Comparison of ENCODE assay signal across 17 cellular contexts in genomic region chr1:179023946-179024345, GRCh38. TPM values are rescaled to one million over a fixed set of nuclear protein-coding genes. Genes with fewer than 3 reads are reported as not detected.
DNase-seq lines count a peak whose midpoint lies in the region; ATAC-seq, FAIRE-seq and TF ChIP-seq lines count a peak whose summit lies in the region.
"Had no signal": no experiment of that assay in that cellular context is flagged by ENCODE, and none has a peak within 500 bp of the region (broad histone marks: within the 10 kb centered on the region; RNA-seq: fewer than 3 reads in every experiment).

No MANE protein-coding gene starts in this region.

- H3K4me1 Mint-ChIP-seq in CD4-positive, alpha-beta T cell (ENCODE audit: low read depth): peaks cover 34% of the 10 kb centered on the region
- peaks cover 36% of the 10 kb centered on the region for H3K4me1 Mint-ChIP-seq in neural progenitor cell

- POLR2A ChIA-PET in CD4-positive, alpha-beta T cell (lab: Charles Lee): interaction anchor here (0.9 kb wide), 1 partner anchor 57 kb away, joined by 3 read pairs; the partner anchor contains the start of gene TOR3A
- POLR2A ChIA-PET in K562 (lab: Yijun Ruan, JAX): interaction anchor here (0.6 to 1.9 kb wide), 6 partner anchors 10 to 1178 kb away, joined by 3 to 6 read pairs (median 4); no protein-coding TSS in a partner anchor

- peaks cover 24% of the 10 kb centered on the region for H3F3A ChIP-seq in neural progenitor cell (ENCODE audit: low read depth)

- no peaks in the 10 kb centered on the region for H3K9me1 ChIP-seq in K562 (ENCODE audit: control insufficient read depth, insufficient read depth, low read length)

- TF ChIP-seq POLR2A in K562 (conservative IDR thresholded peaks at IDR 0.05): no peak

- WGBS in K562 (ENCODE audit: insufficient coverage, low coverage, missing lambda C conversion rate): 53% methylated on average over 6 of the region's 6 CpGs

- H3K9ac ChIP-seq in BLaER1 (no peak overlapping the region), K562 (ENCODE audit: insufficient read depth in 1 of 2, low read depth in 2 of 2, low read length in 2 of 2) (peak overlapping the region in 1 of 2 experiments; percentile 15; a peak in 1 of 4 replicates), neural progenitor cell (no peak overlapping the region)
- H3K9ac ChIP-seq: KMS-11 had no signal

- H3K4me3 ChIP-seq in BLaER1 (no peak overlapping the region), K562 (no peak overlapping the region), neural progenitor cell (no peak overlapping the region)

- no peak overlapping the region for H3K27ac Mint-ChIP-seq in CD4-positive, alpha-beta T cell
- no peak overlapping the region for H3K27ac Mint-ChIP-seq in neural progenitor cell
- H3K27ac Mint-ChIP-seq: HFFc6 had no signal

- peak overlapping the region; percentile 88 for H3K4me3 Mint-ChIP-seq in CD4-positive, alpha-beta T cell
- H3K4me3 Mint-ChIP-seq in neural progenitor cell: no peak overlapping the region
- H3K4me3 Mint-ChIP-seq: HFFc6 had no signal

- intact Hi-C loops in CD4-positive, alpha-beta T cell (cut with DNase I, micrococcal nuclease): loop anchor here in 1 of 2 experiments (2.0 to 10.0 kb wide), 4 partner anchors 301 to 1478 kb away; partner anchors contain the start of genes ACBD6 and QSOX1
- intact Hi-C loops in K562 (cut with micrococcal nuclease): no loop called here

- H3K36me3 ChIP-seq in BLaER1 (no peaks in the 10 kb centered on the region), K562 (ENCODE audit: control insufficient read depth, insufficient read depth, low read length) (no peaks in the 10 kb centered on the region), neural progenitor cell (no peaks in the 10 kb centered on the region)

- TF ChIP-seq CTCF in CD4-positive, alpha-beta T cell (IDR thresholded peaks at IDR 0.05): no peak
- TF ChIP-seq CTCF in K562 (IDR thresholded peaks at IDR 0.05 in 2 of 3, conservative IDR thresholded peaks at IDR 0.05 in 1 of 3; ENCODE audit: insufficient read depth in 2 of 3, low read depth in 1 of 3, low read length in 3 of 3) (no peak), neural progenitor cell (IDR thresholded peaks at IDR 0.05) (no peak)

- H3K9me3 ChIP-seq in BLaER1 (no peaks in the 10 kb centered on the region), K562 (replicated peaks; ENCODE audit: control insufficient read depth, insufficient read depth, low read depth, low read length) (peaks cover 2% of the 10 kb centered on the region; the same call in 1 of the 2 replicates), neural progenitor cell (ENCODE audit: low read depth) (no peaks in the 10 kb centered on the region)
- no peaks in the 10 kb centered on the region for H3K9me3 ChIP-seq in CD4-positive, alpha-beta T cell (ENCODE audit: control insufficient read depth, low read length)

- TF ChIP-seq RAD21 in K562 (CRISPR knock-in tag; conservative IDR thresholded peaks at IDR 0.05 in 1 of 2, IDR thresholded peaks at IDR 0.05 in 1 of 2): no peak

- FAIRE-seq in K562 (lab: Jason Lieb, UNC): no peak
- FAIRE-seq in HTR-8/SVneo (lab: Jason Lieb, UNC): no peak

- H3K36me3 Mint-ChIP-seq in CD4-positive, alpha-beta T cell (ENCODE audit: low read depth): no peaks in the 10 kb centered on the region
- H3K36me3 Mint-ChIP-seq in neural progenitor cell: no peaks in the 10 kb centered on the region

- peaks cover 5% of the 10 kb centered on the region; the same call in 1 of the 2 replicates for H3K27me3 ChIP-seq in BLaER1
- no peaks in the 10 kb centered on the region for H3K27me3 ChIP-seq in CD4-positive, alpha-beta T cell (ENCODE audit: control insufficient read depth, insufficient read depth, low read length)
- H3K27me3 ChIP-seq in K562 (ENCODE audit: control insufficient read depth in 2 of 2, insufficient read depth in 2 of 2, low read length in 2 of 2): no peaks in the 10 kb centered on the region
- H3K27me3 ChIP-seq in neural progenitor cell: peaks cover 13% of the 10 kb centered on the region

- H4K20me1 ChIP-seq in BLaER1 (peaks cover 15% of the 10 kb centered on the region), K562 (replicated peaks; ENCODE audit: control insufficient read depth, insufficient read depth, low read length) (peaks cover 4% of the 10 kb centered on the region), neural progenitor cell (ENCODE audit: low read depth) (peaks cover 15% of the 10 kb centered on the region)

- no peak for DNase-seq in CD4-positive, alpha-beta T cell
- DNase-seq in K562 (ENCODE audit: extremely low read depth in 1 of 4, low spot score in 3 of 4): no peak
- DNase-seq in neural progenitor cell (ENCODE audit: low spot score): no peak
- no peak for DNase-seq in HTR-8/SVneo (ENCODE audit: insufficient read length, low spot score)
- no peak for DNase-seq in NCI-H524 treated with DMSO at 0.1 percent for 48 hours (lab: John Stamatoyannopoulos, UW)
- no peak for DNase-seq in OCI-M2 (lab: John Stamatoyannopoulos, UW; ENCODE audit: unreplicated experiment)
- DNase-seq: DMS153, EL, HFFc6, NCI-H1105 treated with DMSO at 0.1 percent for 48 hours, NCI-H1694 treated with DMSO at 0.1 percent for 48 hours, NCI-H2107, NCI-H2227 treated with DMSO at 0.1 percent for 48 hours, NCI-H526, SHP77 treated with DMSO at 0.1 percent for 48 hours had no signal

- H3K79me2 ChIP-seq in K562 (ENCODE audit: control insufficient read depth, insufficient read depth, low read length): peaks cover 31% of the 10 kb centered on the region
- peaks cover 26% of the 10 kb centered on the region for H3K79me2 ChIP-seq in neural progenitor cell (ENCODE audit: low read depth)

- no peak overlapping the region for H3K27ac ChIP-seq in BLaER1
- no peak overlapping the region for H3K27ac ChIP-seq in CD4-positive, alpha-beta T cell (ENCODE audit: low read depth, low read length)
- no peak overlapping the region for H3K27ac ChIP-seq in K562 (ENCODE audit: extremely low read depth, low read depth, low read length)
- H3K27ac ChIP-seq in neural progenitor cell: no peak overlapping the region
- H3K27ac ChIP-seq: KMS-11 had no signal

- H3K4me1 ChIP-seq in BLaER1 (peaks cover 34% of the 10 kb centered on the region), K562 (replicated peaks in 1 of 2; ENCODE audit: control insufficient read depth in 2 of 2, insufficient read depth in 2 of 2, low read length in 2 of 2) (peaks cover 21 to 44% of the 10 kb centered on the region in 2 experiments), neural progenitor cell (peaks cover 13% of the 10 kb centered on the region)

- TF ChIP-seq EP300 in K562 (IDR thresholded peaks at IDR 0.05; ENCODE audit: low read length): no peak

- no peaks in the 10 kb centered on the region for H3K27me3 Mint-ChIP-seq in CD4-positive, alpha-beta T cell
- peaks cover 2% of the 10 kb centered on the region for H3K27me3 Mint-ChIP-seq in neural progenitor cell (ENCODE audit: insufficient read depth, low read depth)

- in situ Hi-C loops in K562 (cut with MboI): no loop called here

- no peak for ATAC-seq in CD4-positive, alpha-beta T cell (ENCODE audit: poor library complexity)
- no peak for ATAC-seq in K562

- H3K4me2 ChIP-seq in BLaER1 (peak overlapping the region; percentile 3; the same call in 1 of the 2 replicates), K562 (ENCODE audit: insufficient read depth, low read length) (peak overlapping the region; percentile 9; the same call in 1 of the 2 replicates), neural progenitor cell (no peak overlapping the region)
- H3K4me2 ChIP-seq: KMS-11 had no signal

- CTCF ChIA-PET in CD4-positive, alpha-beta T cell (lab: Charles Lee): no interaction called here
- CTCF ChIA-PET in K562 (lab: Yijun Ruan, JAX; ENCODE audit: low intra/inter-chr PET ratio): no interaction called here

- H2AFZ ChIP-seq in K562 (ENCODE audit: low read depth, low read length) (peak overlapping the region; percentile 53; the same call in 1 of the 2 replicates), neural progenitor cell (replicated peaks) (peak overlapping the region; percentile 53)

- H3K9me3 Mint-ChIP-seq in CD4-positive, alpha-beta T cell: no peaks in the 10 kb centered on the region
- no peaks in the 10 kb centered on the region for H3K9me3 Mint-ChIP-seq in neural progenitor cell
- H3K9me3 Mint-ChIP-seq: HFFc6 had no signal

- BruUV-seq in K562 (replicated peaks; lab: Mats Ljungman, UMichigan): no TSS peak

RNA-seq across cellular contexts. Expression of gene FAM20B, which starts 1.7 kb away (rescaled TPM):
- 10 to 100 TPM; 12.1 to 12.9 TPM for total RNA-seq in CD4-positive, alpha-beta T cell
- 56.4 and 57.9 TPM in 2 replicates for total RNA-seq in K562 (2011; cell fraction: chromatin; rRNA removed; ENCODE audit: low replicate concordance)
- 30.9 and 35.8 TPM in 2 replicates for total RNA-seq in K562 (2011; cell fraction: nucleolus; rRNA removed)
- total RNA-seq in K562 (2011; cell fraction: nucleoplasm; rRNA removed): 54.3 and 85.3 TPM in 2 replicates
- total RNA-seq in K562 (2014; rRNA removed) (28.9 and 32.8 TPM in 2 replicates), K562 (2014; rRNA removed; fragmentation: Illumina TruSeq; extraction: Trizol) (63.8 and 70.0 TPM in 2 replicates), K562 (2015; rRNA removed; fragmentation: Illumina TruSeq; extraction: Trizol) (51.2 and 56.6 TPM in 2 replicates), K562 (2021) (61.3 and 67.5 TPM in 2 replicates), neural progenitor cell (ENCODE audit: low replicate concordance) (29.3 and 33.8 TPM in 2 replicates)
- polyA plus RNA-seq in K562 (2011; rRNA removed) (45.5 and 47.7 TPM in 2 replicates), K562 (2014; fragmentation: Illumina TruSeq; extraction: Trizol) (37.7 and 42.9 TPM in 2 replicates), K562 (2014; fragmentation: Nextera tagmentation; extraction: Ambion mirVana) (10 to 100 TPM in 1 of 2 experiments, 1 to 10 TPM in 1; 7.2 to 10.7 TPM), K562 (2014; rRNA removed) (25.5 and 29.2 TPM in 2 replicates)
- 16.7 and 30.0 TPM in 2 replicates for polyA plus RNA-seq in K562 (2011; cell fraction: cytosol; rRNA removed)
- polyA plus RNA-seq in K562 (2011; cell fraction: nucleus; rRNA removed): 16.0 and 22.1 TPM in 2 replicates
- 24.4 and 27.6 TPM in 2 replicates for polyA plus RNA-seq in K562 (2012)
- polyA minus RNA-seq in K562 (2011; rRNA and poly(A)+ RNA removed): 106 and 108 TPM in 2 replicates
- 36.5 and 48.0 TPM in 2 replicates for polyA minus RNA-seq in K562 (2011; cell fraction: cytosol; rRNA and poly(A)+ RNA removed)
- polyA minus RNA-seq in K562 (2011; cell fraction: nucleus; rRNA and poly(A)+ RNA removed): 9.8 and 19.0 TPM in 2 replicates

RNA-seq across cellular contexts. Expression of gene TOR3A, which starts 57.9 kb away (rescaled TPM):
- total RNA-seq in CD4-positive, alpha-beta T cell: 10 to 100 TPM; 17.2 TPM
- 35.1 and 99.5 TPM in 2 replicates for total RNA-seq in K562 (2011; cell fraction: chromatin; rRNA removed; ENCODE audit: low replicate concordance)
- 118 and 119 TPM in 2 replicates for total RNA-seq in K562 (2011; cell fraction: nucleolus; rRNA removed)
- 78.9 and 84.8 TPM in 2 replicates for total RNA-seq in K562 (2011; cell fraction: nucleoplasm; rRNA removed)
- total RNA-seq in K562 (2014; rRNA removed) (85.5 and 99.4 TPM in 2 replicates), K562 (2014; rRNA removed; fragmentation: Illumina TruSeq; extraction: Trizol) (30.7 and 33.8 TPM in 2 replicates), K562 (2015; rRNA removed; fragmentation: Illumina TruSeq; extraction: Trizol) (38.9 and 39.7 TPM in 2 replicates), K562 (2021) (56.4 and 57.5 TPM in 2 replicates), neural progenitor cell (ENCODE audit: low replicate concordance) (17.3 and 18.2 TPM in 2 replicates)
- polyA plus RNA-seq in K562 (2011; rRNA removed) (35.9 and 39.0 TPM in 2 replicates), K562 (2014; fragmentation: Illumina TruSeq; extraction: Trizol) (52.4 and 53.1 TPM in 2 replicates), K562 (2014; fragmentation: Nextera tagmentation; extraction: Ambion mirVana) (10 to 100 TPM in 1 of 2 experiments, 1 to 10 TPM in 1; 7.9 to 13.0 TPM), K562 (2014; rRNA removed) (94.5 and 94.7 TPM in 2 replicates)
- 46.7 and 101 TPM in 2 replicates for polyA plus RNA-seq in K562 (2011; cell fraction: cytosol; rRNA removed)
- 32.1 and 53.1 TPM in 2 replicates for polyA plus RNA-seq in K562 (2011; cell fraction: nucleus; rRNA removed)
- polyA plus RNA-seq in K562 (2012): 40.2 and 44.0 TPM in 2 replicates
- polyA minus RNA-seq in K562 (2011; rRNA and poly(A)+ RNA removed): 39.1 and 54.9 TPM in 2 replicates
- 30.2 and 38.8 TPM in 2 replicates for polyA minus RNA-seq in K562 (2011; cell fraction: cytosol; rRNA and poly(A)+ RNA removed)
- 23.4 and 26.4 TPM in 2 replicates for polyA minus RNA-seq in K562 (2011; cell fraction: nucleus; rRNA and poly(A)+ RNA removed)
